17 cellular contexts compared by ENCODE assay signal in the genomic region with DNA sequence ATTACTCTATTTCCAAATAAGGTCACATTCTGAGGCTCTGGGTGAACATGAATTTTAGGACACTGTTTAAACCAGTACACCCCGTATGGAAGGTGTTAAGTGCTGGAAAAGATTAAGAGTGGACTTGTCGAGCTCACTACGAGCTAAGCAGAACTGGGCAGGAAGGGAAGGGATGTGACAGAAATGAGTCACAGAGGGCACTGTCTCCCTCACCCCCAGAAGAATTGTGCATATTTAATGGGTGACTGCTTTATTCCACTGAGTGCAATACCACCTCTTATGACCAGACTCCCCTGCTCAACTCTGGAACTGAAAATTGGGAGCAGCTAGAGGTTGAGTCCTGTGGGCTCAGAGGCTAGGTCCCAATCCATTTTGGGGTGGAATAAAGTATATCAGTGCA.
DNase-seq lines count a peak whose midpoint lies in the region; ATAC-seq, FAIRE-seq and TF ChIP-seq lines count a peak whose summit lies in the region.
"Had no signal": no experiment of that assay in that cellular context is flagged by ENCODE, and none has a peak within 500 bp of the region (broad histone marks: within the 10 kb centered on the region; RNA-seq: fewer than 3 reads in every experiment).

No MANE protein-coding gene starts in this region.

- no peak for FAIRE-seq in GM12892 (lab: Jason Lieb, UNC)

- intact Hi-C loops in activated CD4-positive, alpha-beta T cell treated with anti-CD3 and anti-CD28 coated beads for 36 hours (cut with DNase I, micrococcal nuclease), result loop anchor here (5.0 kb wide), 1 partner anchor 63 kb away; no protein-coding TSS in a partner anchor
- intact Hi-C loops in activated T-helper 1 cell treated with anti-CD3 and anti-CD28 coated beads, Interleukin-12 subunit alpha, Interleukin-12 subunit beta, Interleukin-2, Interleukin-4 antibody, amounts not matched to agents 30 ng/mL and 10 ng/mL and 1 ng/mL, durations not matched to agents 14 hours and 24 hours and 36 hours (cut with micrococcal nuclease), result no loop called here

- POLR2A ChIA-PET in activated CD4-positive, alpha-beta T cell treated with anti-CD3 and anti-CD28 coated beads for 36 hours (lab: Charles Lee), result no interaction called here

- no peak for TF ChIP-seq POLR2A in GM12892 (IDR thresholded peaks at IDR 0.05; ENCODE audit: low read depth, low read length)

- peak; percentile 83 for ATAC-seq in activated CD4-positive, alpha-beta T cell treated with anti-CD3 and anti-CD28 coated beads for 36 hours
- peak; percentile 50 to 86 for ATAC-seq in natural killer cell treated with Interleukin-12 subunit alpha and Interleukin-12 subunit beta and Interleukin-15 and Interleukin-18, amount 100 ng/mL, for 72 hours
- ATAC-seq in HG03108 (IDR thresholded peaks at IDR 0.05; ENCODE audit: unreplicated experiment), result no peak
- ATAC-seq: A549, foreskin keratinocyte, Panc1 had no signal

- H3K27me3 Mint-ChIP-seq in activated CD4-positive, alpha-beta T cell treated with anti-CD3 and anti-CD28 coated beads for 36 hours, result no peaks in the 10 kb centered on the region
- peaks cover 3% of the 10 kb centered on the region for H3K27me3 Mint-ChIP-seq in activated T-helper 1 cell treated with anti-CD3 and anti-CD28 coated beads, Interleukin-12 subunit alpha, Interleukin-12 subunit beta, Interleukin-2, Interleukin-4 antibody, amounts not matched to agents 30 ng/mL and 10 ng/mL and 1 ng/mL, durations not matched to agents 14 hours and 24 hours and 36 hours (ENCODE audit: insufficient read depth)
- peaks cover 0 to 8% of the 10 kb centered on the region in 2 donors for H3K27me3 Mint-ChIP-seq in natural killer cell treated with Interleukin-12 subunit alpha and Interleukin-12 subunit beta and Interleukin-15 and Interleukin-18, amount 100 ng/mL, for 72 hours
- peaks cover 2 to 4% (median 2%) of the 10 kb centered on the region in 3 donors for H3K27me3 Mint-ChIP-seq in immature natural killer cell (ENCODE audit: low read depth in 3 of 3)
- H3K27me3 Mint-ChIP-seq: dendritic cell treated with granulocyte-macrophage colony-stimulating factor and Interleukin-4, amounts not matched to agents 40 ng/mL and 50 ng/mL, for 4 days had no signal

- CTCF ChIA-PET in activated CD4-positive, alpha-beta T cell treated with anti-CD3 and anti-CD28 coated beads for 36 hours (lab: Charles Lee), result interaction anchor here (0.7 kb wide), 1 partner anchor 59 kb away, joined by 4 read pairs; no protein-coding TSS in a partner anchor

- H3K9me3 Mint-ChIP-seq in activated CD4-positive, alpha-beta T cell treated with anti-CD3 and anti-CD28 coated beads for 36 hours (ENCODE audit: low read depth), result peaks cover 2% of the 10 kb centered on the region
- H3K9me3 Mint-ChIP-seq in activated T-helper 1 cell treated with anti-CD3 and anti-CD28 coated beads, Interleukin-12 subunit alpha, Interleukin-12 subunit beta, Interleukin-2, Interleukin-4 antibody, amounts not matched to agents 30 ng/mL and 10 ng/mL and 1 ng/mL, durations not matched to agents 14 hours and 24 hours and 36 hours, result peaks cover 11% of the 10 kb centered on the region
- no peaks in the 10 kb centered on the region for H3K9me3 Mint-ChIP-seq in natural killer cell treated with Interleukin-12 subunit alpha and Interleukin-12 subunit beta and Interleukin-15 and Interleukin-18, amount 100 ng/mL, for 72 hours
- no peaks in the 10 kb centered on the region for H3K9me3 Mint-ChIP-seq in immature natural killer cell

- peaks cover 1% of the 10 kb centered on the region for H3K36me3 Mint-ChIP-seq in activated CD4-positive, alpha-beta T cell treated with anti-CD3 and anti-CD28 coated beads for 36 hours (ENCODE audit: low read depth)
- peaks cover 3% of the 10 kb centered on the region for H3K36me3 Mint-ChIP-seq in activated T-helper 1 cell treated with anti-CD3 and anti-CD28 coated beads, Interleukin-12 subunit alpha, Interleukin-12 subunit beta, Interleukin-2, Interleukin-4 antibody, amounts not matched to agents 30 ng/mL and 10 ng/mL and 1 ng/mL, durations not matched to agents 14 hours and 24 hours and 36 hours (ENCODE audit: low read depth)
- no peaks in the 10 kb centered on the region for H3K36me3 Mint-ChIP-seq in natural killer cell treated with Interleukin-12 subunit alpha and Interleukin-12 subunit beta and Interleukin-15 and Interleukin-18, amount 100 ng/mL, for 72 hours
- H3K36me3 Mint-ChIP-seq in immature natural killer cell, result no peaks in the 10 kb centered on the region

- no peak overlapping the region for H3K4me3 Mint-ChIP-seq in activated CD4-positive, alpha-beta T cell treated with anti-CD3 and anti-CD28 coated beads for 36 hours
- no peak overlapping the region for H3K4me3 Mint-ChIP-seq in activated T-helper 1 cell treated with anti-CD3 and anti-CD28 coated beads, Interleukin-12 subunit alpha, Interleukin-12 subunit beta, Interleukin-2, Interleukin-4 antibody, amounts not matched to agents 30 ng/mL and 10 ng/mL and 1 ng/mL, durations not matched to agents 14 hours and 24 hours and 36 hours
- peak overlapping the region; percentile 53 for H3K4me3 Mint-ChIP-seq in natural killer cell treated with Interleukin-12 subunit alpha and Interleukin-12 subunit beta and Interleukin-15 and Interleukin-18, amount 100 ng/mL, for 72 hours
- H3K4me3 Mint-ChIP-seq in immature natural killer cell, result no peak overlapping the region
- H3K4me3 Mint-ChIP-seq: dendritic cell treated with granulocyte-macrophage colony-stimulating factor and Interleukin-4, amounts not matched to agents 40 ng/mL and 50 ng/mL, for 4 days had no signal

- no peak overlapping the region for H3K27ac Mint-ChIP-seq in activated CD4-positive, alpha-beta T cell treated with anti-CD3 and anti-CD28 coated beads for 36 hours
- H3K27ac Mint-ChIP-seq in activated T-helper 1 cell treated with anti-CD3 and anti-CD28 coated beads, Interleukin-12 subunit alpha, Interleukin-12 subunit beta, Interleukin-2, Interleukin-4 antibody, amounts not matched to agents 30 ng/mL and 10 ng/mL and 1 ng/mL, durations not matched to agents 14 hours and 24 hours and 36 hours, result peak overlapping the region; percentile 64
- peak overlapping the region; percentile 40 to 72 for H3K27ac Mint-ChIP-seq in natural killer cell treated with Interleukin-12 subunit alpha and Interleukin-12 subunit beta and Interleukin-15 and Interleukin-18, amount 100 ng/mL, for 72 hours
- peak overlapping the region in 1 of 6 donors; percentile 58 for H3K27ac Mint-ChIP-seq in immature natural killer cell
- H3K27ac Mint-ChIP-seq: dendritic cell treated with granulocyte-macrophage colony-stimulating factor and Interleukin-4, amounts not matched to agents 40 ng/mL and 50 ng/mL, for 4 days had no signal

- H3K4me1 Mint-ChIP-seq in activated CD4-positive, alpha-beta T cell treated with anti-CD3 and anti-CD28 coated beads for 36 hours, result peaks cover 20% of the 10 kb centered on the region
- peaks cover 36% of the 10 kb centered on the region for H3K4me1 Mint-ChIP-seq in activated T-helper 1 cell treated with anti-CD3 and anti-CD28 coated beads, Interleukin-12 subunit alpha, Interleukin-12 subunit beta, Interleukin-2, Interleukin-4 antibody, amounts not matched to agents 30 ng/mL and 10 ng/mL and 1 ng/mL, durations not matched to agents 14 hours and 24 hours and 36 hours (ENCODE audit: low read depth)
- H3K4me1 Mint-ChIP-seq in natural killer cell treated with Interleukin-12 subunit alpha and Interleukin-12 subunit beta and Interleukin-15 and Interleukin-18, amount 100 ng/mL, for 72 hours (ENCODE audit: low read depth in 2 of 2), result peaks cover 22 to 41% of the 10 kb centered on the region in 2 donors
- H3K4me1 Mint-ChIP-seq in immature natural killer cell, result peaks cover 5 to 16% of the 10 kb centered on the region in 2 donors

- DNase-seq in activated CD4-positive, alpha-beta T cell treated with anti-CD3 and anti-CD28 coated beads for 36 hours, result peak; percentile 12
- DNase-seq in activated CD4-positive, alpha-beta T cell treated with anti-CD3 and anti-CD28 coated beads for 1 hour, result no peak
- DNase-seq in HT1080 (ENCODE audit: low read depth) (peak; percentile 64), immature natural killer cell (no peak), GM12892 (ENCODE audit: insufficient read length) (no peak)
- no peak for DNase-seq in activated T-helper 1 cell treated with anti-CD3 and anti-CD28 coated beads, Interleukin-12 subunit alpha, Interleukin-12 subunit beta, Interleukin-2, Interleukin-4 antibody, amounts not matched to agents 30 ng/mL and 10 ng/mL and 1 ng/mL, durations not matched to agents 14 hours and 24 hours and 36 hours (ENCODE audit: low spot score)
- DNase-seq in natural killer cell treated with Interleukin-12 subunit alpha and Interleukin-12 subunit beta and Interleukin-15 and Interleukin-18, amount 100 ng/mL, for 72 hours (ENCODE audit: low spot score), result no peak
- DNase-seq: Calu3, foreskin keratinocyte, NCI-H1436, NCI-H446 treated with DMSO at 0.1 percent for 48 hours, nucleus accumbens, T-helper 9 cell had no signal

Comparison
In these comparisons a context has a peak if more than half of its experiments do, and no peak if none do; other contexts are left out.
1. DNase-seq: peak in activated CD4-positive, alpha-beta T cell treated with anti-CD3 and anti-CD28 coated beads for 36 hours (single experiment) and HT1080 (single experiment); none in activated CD4-positive, alpha-beta T cell treated with anti-CD3 and anti-CD28 coated beads for 1 hour (single experiment), activated T-helper 1 cell treated with anti-CD3 and anti-CD28 coated beads, Interleukin-12 subunit alpha, Interleukin-12 subunit beta, Interleukin-2, Interleukin-4 antibody, amounts not matched to agents 30 ng/mL and 10 ng/mL and 1 ng/mL, durations not matched to agents 14 hours and 24 hours and 36 hours (single experiment), natural killer cell treated with Interleukin-12 subunit alpha and Interleukin-12 subunit beta and Interleukin-15 and Interleukin-18, amount 100 ng/mL, for 72 hours (single experiment), immature natural killer cell (0 of 3) and GM12892 (single experiment).